ENCODE assay signal across 21 cellular contexts in genomic region chr9:7371032-7371431, GRCh38.
DNase-seq lines count a peak whose midpoint lies in the region; ATAC-seq and TF ChIP-seq lines count a peak whose summit lies in the region.
"Had no signal": no experiment of that assay in that cellular context is flagged by ENCODE, and none has a peak within 500 bp of the region (broad histone marks: within the 10 kb centered on the region; RNA-seq: fewer than 3 reads in every experiment).

No MANE protein-coding gene starts in this region.

- peaks cover 0 to under 1% (median 0%) of the 10 kb centered on the region in 12 donors for H3K9me3 ChIP-seq in heart left ventricle
- no peaks in the 10 kb centered on the region for H3K9me3 ChIP-seq in right atrium auricular region

- no peaks in the 10 kb centered on the region for H3K36me3 Mint-ChIP-seq in progenitor cell of endocrine pancreas (ENCODE audit: insufficient read depth)

- H3K27me3 Mint-ChIP-seq in progenitor cell of endocrine pancreas: peaks cover 5% of the 10 kb centered on the region

- H3K27ac ChIP-seq in heart left ventricle (peak overlapping the region in 7 of 12 donors; percentile 22 to 44 (median 35)), right atrium auricular region (peak overlapping the region in 1 of 2 donors; percentile 5)
- H3K27ac ChIP-seq: GM23248, RWPE1, SK-N-MC had no signal

- WGBS in heart left ventricle, 4 donors: 32 to 51% (median 38%) methylated on average over 3 of the region's 3 CpGs

- H3K4me1 ChIP-seq in heart left ventricle (peaks cover 0 to 44% (median 33%) of the 10 kb centered on the region in 12 donors), right atrium auricular region (peaks cover 0 to 25% of the 10 kb centered on the region in 2 donors)
- H3K4me1 ChIP-seq: HAP-1 had no signal

- intact Hi-C loops in heart left ventricle (cut with DNase I): no loop called here

- peak overlapping the region; percentile 68 for H3K27ac Mint-ChIP-seq in progenitor cell of endocrine pancreas
- H3K27ac Mint-ChIP-seq: HFFc6 had no signal

- H3K4me3 ChIP-seq in heart left ventricle (no peak overlapping the region), right atrium auricular region (no peak overlapping the region)
- H3K4me3 ChIP-seq: GM23248, HAP-1, SK-N-MC had no signal

- H3K4me3 Mint-ChIP-seq in progenitor cell of endocrine pancreas (ENCODE audit: low read depth): no peak overlapping the region
- H3K4me3 Mint-ChIP-seq: HFFc6 had no signal

- peak in 3 of 4 donors; percentile 53 to 68 (median 63) for ATAC-seq in heart left ventricle
- ATAC-seq in GM18505 (IDR thresholded peaks at IDR 0.05; ENCODE audit: unreplicated experiment): no peak

- TF ChIP-seq CTCF in heart left ventricle (IDR thresholded peaks at IDR 0.05): no peak
- TF ChIP-seq CTCF in right atrium auricular region (IDR thresholded peaks at IDR 0.05): no peak
- TF ChIP-seq CTCF in progenitor cell of endocrine pancreas (IDR thresholded peaks at IDR 0.05; ENCODE audit: unreplicated experiment): no peak

- TF ChIP-seq POLR2A in heart left ventricle (IDR thresholded peaks at IDR 0.05) (no peak), GM18505 (IDR thresholded peaks at IDR 0.05; ENCODE audit: borderline replicate concordance, extremely low read depth, insufficient read depth, insufficient read length) (no peak)

- no peaks in the 10 kb centered on the region for H3K36me3 ChIP-seq in heart left ventricle
- no peaks in the 10 kb centered on the region for H3K36me3 ChIP-seq in right atrium auricular region
- H3K36me3 ChIP-seq: HAP-1 had no signal

- H3K27me3 ChIP-seq in heart left ventricle (no peaks in the 10 kb centered on the region), right atrium auricular region (no peaks in the 10 kb centered on the region)

- H3K4me1 Mint-ChIP-seq in progenitor cell of endocrine pancreas (ENCODE audit: low read depth): peaks cover 13% of the 10 kb centered on the region

- DNase-seq in heart left ventricle (peak in 3 of 5 donors; percentile 22 to 30 (median 28)), right atrium auricular region (ENCODE audit: low spot score) (no peak), foreskin melanocyte (peak; percentile 10), progenitor cell of endocrine pancreas (ENCODE audit: low spot score, unreplicated experiment) (no peak), medulla oblongata (ENCODE audit: extremely low spot score) (no peak), HPDE6-E6E7 (ENCODE audit: extremely low spot score) (no peak)
- DNase-seq: Calu3, DND-41, GM23248, HFFc6, NCI-H1048, NCI-H1417, NCI-H1694, NCI-H2029 treated with DMSO at 0.1 percent for 48 hours, NCI-H446 treated with DMSO at 0.1 percent for 48 hours, NCI-H526 treated with DMSO at 0.1 percent for 48 hours, SIG-M5 had no signal

- peaks cover 3% of the 10 kb centered on the region for H3K9me3 Mint-ChIP-seq in progenitor cell of endocrine pancreas (ENCODE audit: low read depth)

Comparison
In these comparisons a context has a peak if more than half of its experiments do, and no peak if none do; other contexts are left out.
1. DNase-seq: peak in heart left ventricle (3 of 5) and foreskin melanocyte (single experiment); none in right atrium auricular region (single experiment), progenitor cell of endocrine pancreas (single experiment), medulla oblongata (single experiment) and HPDE6-E6E7 (single experiment).